In the genomic region with DNA sequence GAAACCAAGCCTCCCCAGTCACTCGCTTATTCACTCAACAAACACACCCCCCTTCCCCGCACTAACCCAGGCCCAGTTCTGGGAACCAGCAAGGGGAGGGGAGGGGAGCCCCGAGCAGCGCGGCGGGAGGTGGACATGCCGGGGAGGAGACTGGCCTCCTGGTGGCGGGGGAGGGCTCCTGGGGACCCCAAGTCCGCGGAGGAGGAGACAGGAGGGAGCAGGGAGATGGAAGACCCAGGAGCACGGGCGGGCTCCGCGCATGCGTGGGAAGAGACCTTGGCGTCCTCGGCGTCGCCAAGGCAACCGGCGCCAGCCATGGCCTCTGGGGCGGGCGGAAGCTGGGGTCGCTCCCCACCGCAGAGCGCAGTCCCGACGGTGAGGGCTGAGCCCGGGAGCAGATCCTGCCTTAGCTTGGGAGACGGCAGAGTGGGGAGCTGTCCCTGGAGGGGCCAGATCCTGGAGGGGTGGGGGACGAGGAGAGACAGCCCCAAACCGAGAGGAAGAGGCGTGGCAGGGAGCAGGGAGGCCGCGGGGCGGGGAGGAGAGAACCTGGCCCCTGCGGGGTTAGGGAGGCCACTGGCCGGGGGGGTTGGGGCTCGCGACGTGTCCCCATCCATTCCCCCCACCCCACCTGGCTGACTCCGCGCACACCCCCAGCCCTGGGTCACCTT, we compare ENCODE assay signal across 8 cellular contexts. TPM values are rescaled to one million over a fixed set of nuclear protein-coding genes. Genes with fewer than 3 reads are reported as not detected.
DNase-seq lines count a peak whose midpoint lies in the region; ATAC-seq and TF ChIP-seq lines count a peak whose summit lies in the region.

A gene (plus strand): TSS at position 302 of the 671 bp plus-strand sequence. CDS start 14 bp downstream, at position 316.

- peaks cover 32 to 69% (median 42%) of the 10 kb centered on the region in 4 donors for H3K4me1 Mint-ChIP-seq in CD4-positive, alpha-beta memory T cell
- peaks cover 61% of the 10 kb centered on the region for H3K4me1 Mint-ChIP-seq in activated CD4-positive, alpha-beta T cell treated with anti-CD3 and anti-CD28 coated beads, Interleukin-2, amount 10 ng/mL, durations not matched to agents 7 days and 5 days
- H3K4me1 Mint-ChIP-seq in dendritic cell treated with granulocyte-macrophage colony-stimulating factor and Interleukin-4, amounts not matched to agents 40 ng/mL and 50 ng/mL, for 4 days (ENCODE audit: low read depth), result peaks cover 57% of the 10 kb centered on the region

- H3K36me3 ChIP-seq in CD4-positive, alpha-beta memory T cell (ENCODE audit: insufficient read depth, low read length), result peaks cover 3% of the 10 kb centered on the region
- H3K36me3 ChIP-seq in lower lobe of right lung, result peaks cover 5% of the 10 kb centered on the region

- peaks cover 46% of the 10 kb centered on the region for H3K4me1 ChIP-seq in CD4-positive, alpha-beta memory T cell (ENCODE audit: insufficient read depth, low read length)
- H3K4me1 ChIP-seq in lower lobe of right lung, result peaks cover 31% of the 10 kb centered on the region

- intact Hi-C loops in CD4-positive, alpha-beta memory T cell (cut with micrococcal nuclease), result loop anchor here (1.0 kb wide), 2 partner anchors 22 to 27 kb away; a partner anchor contains a TSS
- intact Hi-C loops in dendritic cell treated with granulocyte-macrophage colony-stimulating factor and Interleukin-4, amounts not matched to agents 40 ng/mL and 50 ng/mL, for 4 days (cut with micrococcal nuclease), result no loop called here
- intact Hi-C loops in lower lobe of right lung (cut with DNase I), result no loop called here

- ATAC-seq in lower lobe of right lung (peak; percentile 74 to 81), HG03135 (IDR thresholded peaks at IDR 0.05; ENCODE audit: unreplicated experiment) (no peak)

- H3K27me3 Mint-ChIP-seq in CD4-positive, alpha-beta memory T cell, result no peaks in the 10 kb centered on the region
- peaks cover 9% of the 10 kb centered on the region for H3K27me3 Mint-ChIP-seq in activated CD4-positive, alpha-beta T cell treated with anti-CD3 and anti-CD28 coated beads, Interleukin-2, amount 10 ng/mL, durations not matched to agents 7 days and 5 days
- peaks cover 50% of the 10 kb centered on the region for H3K27me3 Mint-ChIP-seq in dendritic cell treated with granulocyte-macrophage colony-stimulating factor and Interleukin-4, amounts not matched to agents 40 ng/mL and 50 ng/mL, for 4 days

- H3K9me3 Mint-ChIP-seq in CD4-positive, alpha-beta memory T cell, result peaks cover 0 to 3% (median 0%) of the 10 kb centered on the region in 8 donors
- no peaks in the 10 kb centered on the region for H3K9me3 Mint-ChIP-seq in activated CD4-positive, alpha-beta T cell treated with anti-CD3 and anti-CD28 coated beads, Interleukin-2, amount 10 ng/mL, durations not matched to agents 7 days and 5 days
- H3K9me3 Mint-ChIP-seq in dendritic cell treated with granulocyte-macrophage colony-stimulating factor and Interleukin-4, amounts not matched to agents 40 ng/mL and 50 ng/mL, for 4 days, result no peaks in the 10 kb centered on the region

- no peak for TF ChIP-seq CTCF in lower lobe of right lung (IDR thresholded peaks at IDR 0.05)

- H3K27ac ChIP-seq in CD4-positive, alpha-beta memory T cell (ENCODE audit: low read depth, low read length), result peak within 1 kb of the TSS; percentile 39
- peak within 1 kb of the TSS; percentile 49 for H3K27ac ChIP-seq in lower lobe of right lung

- DNase-seq in CD4-positive, alpha-beta memory T cell, result peak; percentile 70 to 81 (median 75)
- DNase-seq in H4 (ENCODE audit: low spot score) (peak; percentile 73), NCI-H2171 treated with DMSO at 0.1 percent for 48 hours (lab: John Stamatoyannopoulos, UW) (peak; percentile 57), lower lobe of right lung (peak; percentile 84)
- DNase-seq in activated CD4-positive, alpha-beta T cell treated with anti-CD3 and anti-CD28 coated beads, Interleukin-2, amount 10 ng/mL, durations not matched to agents 7 days and 5 days, result peak; percentile 78
- DNase-seq in stimulated activated CD4-positive, alpha-beta T cell treated with anti-CD3 and anti-CD28 coated beads, TNF-alpha, amount 100 ng/mL, for 24 hours (ENCODE audit: low read depth in 3 of 3), result peak; percentile 32 to 72 (median 49)

- H3K27me3 ChIP-seq in CD4-positive, alpha-beta memory T cell (ENCODE audit: insufficient read depth, low read length), result no peaks in the 10 kb centered on the region
- H3K27me3 ChIP-seq in lower lobe of right lung (ENCODE audit: low read depth), result peaks cover 15% of the 10 kb centered on the region

- H3K9me3 ChIP-seq in CD4-positive, alpha-beta memory T cell (ENCODE audit: control insufficient read depth in 1 of 2, low read length in 2 of 2), result no peaks in the 10 kb centered on the region
- H3K9me3 ChIP-seq in lower lobe of right lung, result no peaks in the 10 kb centered on the region

- H3K4me3 ChIP-seq in CD4-positive, alpha-beta memory T cell (ENCODE audit: low read length in 2 of 2), result peak within 1 kb of the TSS; percentile 5 to 76
- peak within 1 kb of the TSS; percentile 73 for H3K4me3 ChIP-seq in lower lobe of right lung

- H3K36me3 Mint-ChIP-seq in CD4-positive, alpha-beta memory T cell, result peaks cover 0 to 12% of the 10 kb centered on the region in 2 donors
- peaks cover 6% of the 10 kb centered on the region for H3K36me3 Mint-ChIP-seq in activated CD4-positive, alpha-beta T cell treated with anti-CD3 and anti-CD28 coated beads, Interleukin-2, amount 10 ng/mL, durations not matched to agents 7 days and 5 days (ENCODE audit: low read depth)
- peaks cover 11% of the 10 kb centered on the region for H3K36me3 Mint-ChIP-seq in dendritic cell treated with granulocyte-macrophage colony-stimulating factor and Interleukin-4, amounts not matched to agents 40 ng/mL and 50 ng/mL, for 4 days (ENCODE audit: low read depth)

- peak within 1 kb of the TSS; percentile 87 to 94 (median 88) for H3K4me3 Mint-ChIP-seq in CD4-positive, alpha-beta memory T cell
- H3K4me3 Mint-ChIP-seq in activated CD4-positive, alpha-beta T cell treated with anti-CD3 and anti-CD28 coated beads, Interleukin-2, amount 10 ng/mL, durations not matched to agents 7 days and 5 days, result peak within 1 kb of the TSS; percentile 85
- peak within 1 kb of the TSS; percentile 97 for H3K4me3 Mint-ChIP-seq in dendritic cell treated with granulocyte-macrophage colony-stimulating factor and Interleukin-4, amounts not matched to agents 40 ng/mL and 50 ng/mL, for 4 days

- peak within 1 kb of the TSS; percentile 60 to 91 (median 87) for H3K27ac Mint-ChIP-seq in CD4-positive, alpha-beta memory T cell
- peak within 1 kb of the TSS; percentile 77 for H3K27ac Mint-ChIP-seq in activated CD4-positive, alpha-beta T cell treated with anti-CD3 and anti-CD28 coated beads, Interleukin-2, amount 10 ng/mL, durations not matched to agents 7 days and 5 days
- peak within 1 kb of the TSS; percentile 75 for H3K27ac Mint-ChIP-seq in dendritic cell treated with granulocyte-macrophage colony-stimulating factor and Interleukin-4, amounts not matched to agents 40 ng/mL and 50 ng/mL, for 4 days

- POLR2A ChIA-PET in CD4-positive, alpha-beta memory T cell (lab: Charles Lee; ENCODE audit: partially characterized antibody), result interaction anchor here (0.6 to 22.6 kb wide), 8 partner anchors 9 to 148 kb away, joined by 3 to 587 read pairs (median 6); a partner anchor contains a TSS
- POLR2A ChIA-PET in activated CD4-positive, alpha-beta T cell treated with anti-CD3 and anti-CD28 coated beads, Interleukin-2, amount 10 ng/mL, durations not matched to agents 7 days and 5 days (lab: Charles Lee), result no interaction called here

- CTCF ChIA-PET in CD4-positive, alpha-beta memory T cell (lab: Charles Lee; ENCODE audit: partially characterized antibody), result interaction anchor here (1.1 to 32.9 kb wide), 5 partner anchors 10 to 135 kb away, joined by 3 to 556 read pairs (median 6); a partner anchor contains a TSS
- CTCF ChIA-PET in activated CD4-positive, alpha-beta T cell treated with anti-CD3 and anti-CD28 coated beads, Interleukin-2, amount 10 ng/mL, durations not matched to agents 7 days and 5 days (lab: Charles Lee), result interaction anchor here (0.6 to 1.4 kb wide), 4 partner anchors 20 to 499 kb away, joined by 3 to 5 read pairs (median 4); a partner anchor contains a TSS

RNA-seq across cellular contexts. Expression of the gene that starts here (rescaled TPM):
- 1 to 10 TPM in 1 of 2 experiments, under 1 TPM in 1; 0.19 to 1.0 TPM for total RNA-seq in CD4-positive, alpha-beta memory T cell
- 1 to 10 TPM; 5.6 to 6.0 TPM for polyA plus RNA-seq in CD4-positive, alpha-beta memory T cell
- 0.27 and 2.3 TPM in 2 replicates for total RNA-seq in H4 (2014; rRNA removed; shearing (Covaris generic))
- total RNA-seq in activated CD4-positive, alpha-beta T cell treated with anti-CD3 and anti-CD28 coated beads, Interleukin-2, amount 10 ng/mL, durations not matched to agents 7 days and 5 days, result 1 to 10 TPM; 3.8 TPM
- total RNA-seq in lower lobe of right lung, result 11.3 TPM
